ENCODE assay signal across 8 cellular contexts in the genomic region with DNA sequence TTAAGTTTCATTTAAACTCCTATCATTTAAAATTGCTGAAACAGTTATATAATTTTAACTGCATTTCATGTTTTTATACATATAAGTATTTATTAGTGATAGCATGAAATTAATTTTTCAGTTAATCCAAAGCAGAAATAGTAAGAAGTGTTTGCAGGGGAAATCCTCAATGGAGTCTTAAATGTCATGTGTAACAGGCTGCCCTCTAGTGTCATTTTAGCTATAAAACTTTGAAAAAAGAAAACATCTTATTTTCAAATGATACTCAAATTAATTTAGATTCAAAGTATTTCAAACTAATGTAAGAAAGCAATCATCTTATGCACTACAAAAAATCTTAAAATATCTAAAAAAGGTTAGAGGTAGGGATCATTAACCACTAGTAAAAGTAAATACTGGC. TPM values are rescaled to one million over a fixed set of nuclear protein-coding genes. Genes with fewer than 3 reads are reported as not detected.
DNase-seq lines count a peak whose midpoint lies in the region; ATAC-seq and TF ChIP-seq lines count a peak whose summit lies in the region.

No MANE protein-coding gene starts in this region.

- H4K5ac ChIP-seq in mesendoderm (ENCODE audit: low read length), result no peak overlapping the region

- no peaks in the 10 kb centered on the region for H3K79me2 ChIP-seq in mesendoderm (ENCODE audit: control insufficient read depth, insufficient read depth, low read length)

- H3K18ac ChIP-seq in mesendoderm (ENCODE audit: low read length), result no peak overlapping the region

- H2BK5ac ChIP-seq in mesendoderm (ENCODE audit: low read length), result no peak overlapping the region

- H3K4me3 ChIP-seq in mesendoderm (ENCODE audit: low read length), result no peak overlapping the region

- H4K8ac ChIP-seq in mesendoderm (ENCODE audit: low read depth, low read length), result no peak overlapping the region

- no peak overlapping the region for H3K4ac ChIP-seq in mesendoderm (ENCODE audit: low read depth, low read length)

- H3K23ac ChIP-seq in mesendoderm (ENCODE audit: low read length), result no peak overlapping the region

- no peaks in the 10 kb centered on the region for H3K79me1 ChIP-seq in mesendoderm (ENCODE audit: low read length)

- H3K36me3 ChIP-seq in mesendoderm (ENCODE audit: control insufficient read depth, insufficient read depth, low read length), result no peaks in the 10 kb centered on the region

- no peak for ATAC-seq in GM21447 (IDR thresholded peaks at IDR 0.05; ENCODE audit: unreplicated experiment)
- ATAC-seq in omental fat pad (ENCODE audit: low FRiP score), result no peak

- no peak overlapping the region for H2BK120ac ChIP-seq in mesendoderm (ENCODE audit: low read depth, low read length)

- no peaks in the 10 kb centered on the region for H3K4me1 ChIP-seq in mesendoderm (ENCODE audit: control insufficient read depth, low read depth, low read length)

- no peak overlapping the region for H3K9ac ChIP-seq in mesendoderm (ENCODE audit: low read length)

- H2BK15ac ChIP-seq in mesendoderm (replicated peaks; ENCODE audit: low read depth), result no peak overlapping the region

- H3K27ac ChIP-seq in mesendoderm (ENCODE audit: low read depth, low read length), result no peak overlapping the region

- no peaks in the 10 kb centered on the region for H3K27me3 ChIP-seq in mesendoderm (ENCODE audit: insufficient read depth, low read length, poor library complexity)

- no peak for TF ChIP-seq CTCF in omental fat pad (IDR thresholded peaks at IDR 0.05)

- H2AK5ac ChIP-seq in mesendoderm (ENCODE audit: low read length), result no peak overlapping the region

- DNase-seq in EH (ENCODE audit: low read depth) (peak; percentile 23), M059J (ENCODE audit: low read depth) (peak; percentile 22), astrocyte of the hippocampus (ENCODE audit: low read depth, low spot score) (peak; percentile 35), mesendoderm (peak; percentile 18), omental fat pad (ENCODE audit: low spot score) (no peak), NOMO-1 treated with DMSO at 0.1 percent for 48 hours (lab: John Stamatoyannopoulos, UW; ENCODE audit: unreplicated experiment) (no peak)
- DNase-seq in activated naive CD4-positive, alpha-beta T cell (lab: John Stamatoyannopoulos, UW), result no peak

- H3K4me2 ChIP-seq in mesendoderm (ENCODE audit: low read length), result no peak overlapping the region

- no peak overlapping the region for H3K56ac ChIP-seq in mesendoderm (ENCODE audit: low read length)

RNA-seq across cellular contexts. Expression of a gene that starts 27.1 kb away (rescaled TPM):
- total RNA-seq in M059J (2014; rRNA removed; shearing (Covaris generic)), result 17.1 and 18.5 TPM in 2 replicates
- polyA plus RNA-seq in mesendoderm (2013, experiment 1 of 2), result 4.5 TPM
- polyA plus RNA-seq in mesendoderm (2013, experiment 2 of 2), result 4.7 TPM
- total RNA-seq in omental fat pad, result 10 to 100 TPM; 21.5 to 31.9 (median 28.6) TPM

Comparison
In these comparisons a context has a peak if more than half of its experiments do, and no peak if none do; other contexts are left out.
1. DNase-seq: peak in EH (single experiment), M059J (single experiment), astrocyte of the hippocampus (single experiment) and mesendoderm (single experiment); none in activated naive CD4-positive, alpha-beta T cell (0 of 4), omental fat pad (single experiment) and NOMO-1 treated with DMSO at 0.1 percent for 48 hours (single experiment).